In the genomic region with DNA sequence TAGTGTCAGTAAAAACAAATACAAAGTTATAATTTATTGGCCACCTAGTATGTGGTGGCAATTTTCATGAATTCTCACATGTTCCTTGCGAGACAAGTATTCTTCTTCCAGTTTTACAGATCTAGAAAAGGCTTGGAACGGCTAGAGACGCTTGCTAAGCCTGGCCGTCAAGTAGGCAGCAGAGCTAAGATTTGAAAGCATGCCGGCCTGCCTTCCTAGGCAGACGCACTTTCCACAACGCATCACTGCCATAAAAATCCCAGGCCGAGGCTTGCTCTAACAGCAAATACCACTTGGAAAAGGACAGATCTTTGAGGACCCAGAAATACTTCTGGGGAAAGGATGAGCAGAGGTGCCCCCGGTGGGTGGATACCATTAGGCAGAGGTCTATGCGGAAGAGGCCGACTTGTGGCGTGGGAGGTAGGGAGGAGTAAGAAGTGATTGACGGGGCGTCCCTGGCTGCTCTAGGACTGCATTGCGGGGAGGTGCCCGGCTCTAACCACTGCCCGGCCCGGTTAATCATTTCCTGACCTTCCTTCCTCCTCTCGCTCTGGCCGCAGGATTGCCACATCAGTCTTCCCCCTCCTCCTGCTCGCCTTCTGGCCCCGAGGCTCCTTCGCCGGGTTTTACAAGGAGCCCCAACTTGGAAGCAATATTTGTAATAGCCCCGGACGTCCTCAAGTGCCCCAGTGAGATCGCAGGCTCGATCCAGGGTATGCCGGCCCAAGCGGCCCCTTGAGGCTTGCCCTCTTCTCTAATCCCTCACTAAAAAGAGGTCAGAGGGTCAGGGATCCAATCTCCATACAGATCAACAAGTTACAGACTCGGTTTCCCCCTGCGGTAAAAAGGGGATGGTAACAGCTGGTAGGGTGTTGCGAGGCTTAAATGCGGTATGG, we compare ENCODE assay signal across 1 cellular context.
TF ChIP-seq lines count a peak whose summit lies in the region.

No MANE protein-coding gene starts in this region.

TF ChIP-seq in HepG2, 621 proteins besides CTCF, POLR2A, EP300 and RAD21 (continued from another document and continues in another):
- TF ChIP-seq ZNF737 (CRISPR knock-in tag; IDR thresholded peaks at IDR 0.05; ENCODE audit: borderline replicate concordance), result no peak
- no peak for TF ChIP-seq RBAK (CRISPR knock-in tag; IDR thresholded peaks at IDR 0.05)
- peak; percentile 13; the same call in 1 of the 2 replicates for TF ChIP-seq SOX5 (CRISPR knock-in tag; IDR thresholded peaks at IDR 0.05; ENCODE audit: borderline replicate concordance)
- no peak; the same call in 1 of the 2 replicates for TF ChIP-seq SMC3 (IDR thresholded peaks at IDR 0.05; ENCODE audit: low read length)
- TF ChIP-seq REST (IDR thresholded peaks at IDR 0.05; ENCODE audit: borderline replicate concordance in 1 of 2, low read depth in 1 of 2, low read length in 2 of 2), result peak in 1 of 2 experiments; percentile 50; a peak in 1 of 4 replicates
- TF ChIP-seq, protein P1, sequence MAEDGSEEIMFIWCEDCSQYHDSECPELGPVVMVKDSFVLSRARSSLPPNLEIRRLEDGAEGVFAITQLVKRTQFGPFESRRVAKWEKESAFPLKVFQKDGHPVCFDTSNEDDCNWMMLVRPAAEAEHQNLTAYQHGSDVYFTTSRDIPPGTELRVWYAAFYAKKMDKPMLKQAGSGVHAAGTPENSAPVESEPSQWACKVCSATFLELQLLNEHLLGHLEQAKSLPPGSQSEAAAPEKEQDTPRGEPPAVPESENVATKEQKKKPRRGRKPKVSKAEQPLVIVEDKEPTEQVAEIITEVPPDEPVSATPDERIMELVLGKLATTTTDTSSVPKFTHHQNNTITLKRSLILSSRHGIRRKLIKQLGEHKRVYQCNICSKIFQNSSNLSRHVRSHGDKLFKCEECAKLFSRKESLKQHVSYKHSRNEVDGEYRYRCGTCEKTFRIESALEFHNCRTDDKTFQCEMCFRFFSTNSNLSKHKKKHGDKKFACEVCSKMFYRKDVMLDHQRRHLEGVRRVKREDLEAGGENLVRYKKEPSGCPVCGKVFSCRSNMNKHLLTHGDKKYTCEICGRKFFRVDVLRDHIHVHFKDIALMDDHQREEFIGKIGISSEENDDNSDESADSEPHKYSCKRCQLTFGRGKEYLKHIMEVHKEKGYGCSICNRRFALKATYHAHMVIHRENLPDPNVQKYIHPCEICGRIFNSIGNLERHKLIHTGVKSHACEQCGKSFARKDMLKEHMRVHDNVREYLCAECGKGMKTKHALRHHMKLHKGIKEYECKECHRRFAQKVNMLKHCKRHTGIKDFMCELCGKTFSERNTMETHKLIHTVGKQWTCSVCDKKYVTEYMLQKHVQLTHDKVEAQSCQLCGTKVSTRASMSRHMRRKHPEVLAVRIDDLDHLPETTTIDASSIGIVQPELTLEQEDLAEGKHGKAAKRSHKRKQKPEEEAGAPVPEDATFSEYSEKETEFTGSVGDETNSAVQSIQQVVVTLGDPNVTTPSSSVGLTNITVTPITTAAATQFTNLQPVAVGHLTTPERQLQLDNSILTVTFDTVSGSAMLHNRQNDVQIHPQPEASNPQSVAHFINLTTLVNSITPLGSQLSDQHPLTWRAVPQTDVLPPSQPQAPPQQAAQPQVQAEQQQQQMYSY (CRISPR knock-in tag; IDR thresholded peaks at IDR 0.05), result peak; percentile 97
- peak; percentile 86 for TF ChIP-seq ZNF777 (CRISPR knock-in tag; IDR thresholded peaks at IDR 0.05)
- peak; percentile 16; the same call in 1 of the 2 replicates for TF ChIP-seq MED1 (CRISPR knock-in tag; IDR thresholded peaks at IDR 0.05)
- peak; percentile 77 for TF ChIP-seq NR2F6 (IDR thresholded peaks at IDR 0.05)
- peak; percentile 74 for TF ChIP-seq NR2F6 (CRISPR knock-in tag; IDR thresholded peaks at IDR 0.05)
- no peak for TF ChIP-seq ZBTB20 (CRISPR knock-in tag; IDR thresholded peaks at IDR 0.05; ENCODE audit: borderline replicate concordance, low read depth)
- peak; percentile 26; the same call in 1 of the 2 replicates for TF ChIP-seq ZNF607 (CRISPR knock-in tag; IDR thresholded peaks at IDR 0.05; ENCODE audit: borderline replicate concordance)
- TF ChIP-seq CEBPG (CRISPR knock-in tag; IDR thresholded peaks at IDR 0.05), result peak; percentile 91
- no peak for TF ChIP-seq PCBP1 (IDR thresholded peaks at IDR 0.05; ENCODE audit: borderline replicate concordance, low read depth, low read length)
- TF ChIP-seq ZNF580 (CRISPR knock-in tag; IDR thresholded peaks at IDR 0.05; ENCODE audit: borderline replicate concordance, low read depth), result no peak; the same call in 1 of the 2 replicates
- TF ChIP-seq JUN (CRISPR knock-in tag; IDR thresholded peaks at IDR 0.05), result no peak
- TF ChIP-seq SRSF9 (IDR thresholded peaks at IDR 0.05; ENCODE audit: borderline replicate concordance, insufficient read depth, low read depth, low read length, poor library complexity, severe bottlenecking), result no peak
- TF ChIP-seq NONO (IDR thresholded peaks at IDR 0.05), result no peak
- TF ChIP-seq NONO (CRISPR knock-in tag; conservative IDR thresholded peaks at IDR 0.05), result peak; percentile 23; the same call in 1 of the 2 replicates
- peak; percentile 54; the same call in 1 of the 2 replicates for TF ChIP-seq ARID4A (CRISPR knock-in tag; IDR thresholded peaks at IDR 0.05; ENCODE audit: borderline replicate concordance)
- TF ChIP-seq KLF15 (CRISPR knock-in tag; IDR thresholded peaks at IDR 0.05; ENCODE audit: borderline replicate concordance), result no peak
- TF ChIP-seq FOXA3 (CRISPR knock-in tag; IDR thresholded peaks at IDR 0.05), result peak; percentile 15; the same call in 1 of the 2 replicates
- TF ChIP-seq AFF4 (CRISPR knock-in tag; IDR thresholded peaks at IDR 0.05), result peak; percentile 58; the same call in 1 of the 2 replicates
- peak; percentile 37; the same call in 1 of the 2 replicates for TF ChIP-seq ZNF614 (CRISPR knock-in tag; IDR thresholded peaks at IDR 0.05; ENCODE audit: borderline replicate concordance)
- TF ChIP-seq REXO4 (CRISPR knock-in tag; IDR thresholded peaks at IDR 0.05; ENCODE audit: borderline replicate concordance), result no peak
- TF ChIP-seq PREB (CRISPR knock-in tag; IDR thresholded peaks at IDR 0.05), result no peak
- TF ChIP-seq, protein P2, sequence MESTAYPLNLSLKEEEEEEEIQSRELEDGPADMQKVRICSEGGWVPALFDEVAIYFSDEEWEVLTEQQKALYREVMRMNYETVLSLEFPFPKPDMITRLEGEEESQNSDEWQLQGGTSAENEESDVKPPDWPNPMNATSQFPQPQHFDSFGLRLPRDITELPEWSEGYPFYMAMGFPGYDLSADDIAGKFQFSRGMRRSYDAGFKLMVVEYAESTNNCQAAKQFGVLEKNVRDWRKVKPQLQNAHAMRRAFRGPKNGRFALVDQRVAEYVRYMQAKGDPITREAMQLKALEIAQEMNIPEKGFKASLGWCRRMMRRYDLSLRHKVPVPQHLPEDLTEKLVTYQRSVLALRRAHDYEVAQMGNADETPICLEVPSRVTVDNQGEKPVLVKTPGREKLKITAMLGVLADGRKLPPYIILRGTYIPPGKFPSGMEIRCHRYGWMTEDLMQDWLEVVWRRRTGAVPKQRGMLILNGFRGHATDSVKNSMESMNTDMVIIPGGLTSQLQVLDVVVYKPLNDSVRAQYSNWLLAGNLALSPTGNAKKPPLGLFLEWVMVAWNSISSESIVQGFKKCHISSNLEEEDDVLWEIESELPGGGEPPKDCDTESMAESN (CRISPR knock-in tag; conservative IDR thresholded peaks at IDR 0.05), result 0 out of 2 replicates have a peak, but pooled peaks have one; percentile 17
- no peak for TF ChIP-seq ZNF367 (CRISPR knock-in tag; IDR thresholded peaks at IDR 0.05; ENCODE audit: borderline replicate concordance)
- TF ChIP-seq ZNF121 (CRISPR knock-in tag; IDR thresholded peaks at IDR 0.05), result peak; percentile 17; the same call in 1 of the 2 replicates
- TF ChIP-seq PAF1 (CRISPR knock-in tag; IDR thresholded peaks at IDR 0.05), result no peak
- TF ChIP-seq SIX1 (CRISPR knock-in tag; IDR thresholded peaks at IDR 0.05; ENCODE audit: borderline replicate concordance), result no peak
- TF ChIP-seq ZNF430 (CRISPR knock-in tag; IDR thresholded peaks at IDR 0.05), result no peak
- peak; percentile 95 for TF ChIP-seq HNRNPUL1 (IDR thresholded peaks at IDR 0.05; ENCODE audit: low read depth, low read length)
- 0 out of 2 replicates have a peak, but pooled peaks have one; percentile 8 for TF ChIP-seq RFXANK (CRISPR knock-in tag; IDR thresholded peaks at IDR 0.05)
- TF ChIP-seq NFIC (IDR thresholded peaks at IDR 0.05; ENCODE audit: low read length), result peak; percentile 7; the same call in 1 of the 2 replicates
- TF ChIP-seq ZNF792 (CRISPR knock-in tag; IDR thresholded peaks at IDR 0.05), result 0 out of 2 replicates have a peak, but pooled peaks have one; percentile 15
- no peak; the same call in 1 of the 2 replicates for TF ChIP-seq ZNF605 (CRISPR knock-in tag; IDR thresholded peaks at IDR 0.05)
